Comparison of ENCODE assay signal across 28 cellular contexts in genomic region chr20:41531876-41532275, GRCh38.
"Had no signal": no experiment of that assay in that cellular context is flagged by ENCODE, and none has a peak within 500 bp of the region (broad histone marks: within the 10 kb centered on the region; RNA-seq: fewer than 3 reads in every experiment).

No MANE protein-coding gene starts in this region.

- H3K27me3 ChIP-seq: brain microvascular endothelial cell, cardiac muscle cell, Peyer's patch, SJCRH30 had no signal

- H3K27ac Mint-ChIP-seq: activated CD8-positive, alpha-beta T cell treated with anti-CD3 and anti-CD28 coated beads, Interleukin-2, amount 10 ng/mL, durations not matched to agents 7 days and 5 days; activated naive CD4-positive, alpha-beta T cell treated with anti-CD3 and anti-CD28 coated beads, Interleukin-2, amount 50 U/mL, for 72 hours; activated naive CD8-positive, alpha-beta T cell treated with anti-CD3 and anti-CD28 coated beads, Interleukin-2, amount 50 U/mL, for 24 hours; activated T-cell treated with anti-CD3 and anti-CD28 coated beads, Interleukin-2, amount 50 U/mL, for 24 hours; T-helper 2 cell treated with Interferon-gamma antibody and Interleukin-4, amounts not matched to agents 5 μg/mL and 100 μg/mL, for 36 hours; WTC11 had no signal

- ATAC-seq: activated CD8-positive, alpha-beta T cell treated with anti-CD3 and anti-CD28 coated beads, Interleukin-2, amount 10 ng/mL, durations not matched to agents 7 days and 5 days; activated naive CD4-positive, alpha-beta T cell treated with anti-CD3 and anti-CD28 coated beads, Interleukin-2, amount 50 U/mL, for 72 hours; activated naive CD8-positive, alpha-beta T cell treated with anti-CD3 and anti-CD28 coated beads, Interleukin-2, amount 50 U/mL, for 24 hours; WTC11 had no signal

- H3K27me3 Mint-ChIP-seq: activated naive CD8-positive, alpha-beta T cell treated with anti-CD3 and anti-CD28 coated beads, Interleukin-2, amount 50 U/mL, for 24 hours; activated T-cell treated with anti-CD3 and anti-CD28 coated beads, Interleukin-2, amount 50 U/mL, for 24 hours had no signal

- H3K9me3 Mint-ChIP-seq: activated naive CD8-positive, alpha-beta T cell treated with anti-CD3 and anti-CD28 coated beads, Interleukin-2, amount 50 U/mL, for 24 hours; activated T-cell treated with anti-CD3 and anti-CD28 coated beads, Interleukin-2, amount 50 U/mL, for 24 hours; T-helper 2 cell treated with Interferon-gamma antibody and Interleukin-4, amounts not matched to agents 5 μg/mL and 100 μg/mL, for 36 hours; WTC11 had no signal

- H3K36me3 ChIP-seq: brain microvascular endothelial cell had no signal

- H3K9ac ChIP-seq: SK-N-SH had no signal

- H3K4me2 ChIP-seq: SK-N-SH had no signal

- H3K4me3 ChIP-seq: cardiac muscle cell, Peyer's patch, SJCRH30 had no signal

- H3K27ac ChIP-seq: brain microvascular endothelial cell, cardiac muscle cell, Peyer's patch, RWPE1, SJCRH30 had no signal

- DNase-seq: activated CD4-positive, alpha-beta T cell treated with anti-CD3 and anti-CD28 coated beads for 48 hours; activated CD4-positive, alpha-beta T cell treated with anti-CD3 and anti-CD28 coated beads, Interleukin-2, amount 50 U/mL, for 4 hours; activated CD4-positive, CD25-positive, alpha-beta regulatory T cell treated with anti-CD3 and anti-CD28 coated beads, Interleukin-2, amount 50 U/mL, for 72 hours; activated CD8-positive, alpha-beta T cell treated with anti-CD3 and anti-CD28 coated beads, Interleukin-2, amount 10 ng/mL, durations not matched to agents 7 days and 5 days; activated effector memory CD4-positive, alpha-beta T cell treated with anti-CD3 and anti-CD28 coated beads, Interleukin-2, amount 50 U/mL, for 16 hours; activated naive CD4-positive, alpha-beta T cell treated with Interleukin-2 at 50 U/mL for 16 hours; activated naive CD8-positive, alpha-beta T cell treated with anti-CD3 and anti-CD28 coated beads, Interleukin-2, amount 50 U/mL, for 24 hours; activated T-cell treated with anti-CD3 and anti-CD28 coated beads, Interleukin-2, amount 50 U/mL, for 24 hours; amygdala; brain microvascular endothelial cell; KG1; NCI-H1048; NCI-H1930; NCI-H2171; NCI-H226; NCI-H510A treated with DMSO at 0.1 percent for 48 hours; NK-92 treated with Interleukin-12 subunit alpha and Interleukin-12 subunit beta, amount 100 ng/mL, for 24 hours; OCI-M1; Peyer's patch; Right ventricle myocardium superior; SJCRH30; SK-N-SH; T-helper 1 cell had no signal

- H3K4me3 Mint-ChIP-seq: activated CD8-positive, alpha-beta T cell treated with anti-CD3 and anti-CD28 coated beads, Interleukin-2, amount 10 ng/mL, durations not matched to agents 7 days and 5 days; activated naive CD8-positive, alpha-beta T cell treated with anti-CD3 and anti-CD28 coated beads, Interleukin-2, amount 50 U/mL, for 24 hours; activated T-cell treated with anti-CD3 and anti-CD28 coated beads, Interleukin-2, amount 50 U/mL, for 24 hours; T-helper 2 cell treated with Interferon-gamma antibody and Interleukin-4, amounts not matched to agents 5 μg/mL and 100 μg/mL, for 36 hours; WTC11 had no signal

- H3K4me1 Mint-ChIP-seq: WTC11 had no signal

- H3K9me3 ChIP-seq: Peyer's patch, SJCRH30, SK-N-SH had no signal

- H3K4me1 ChIP-seq: Peyer's patch had no signal
